In the genomic region with DNA sequence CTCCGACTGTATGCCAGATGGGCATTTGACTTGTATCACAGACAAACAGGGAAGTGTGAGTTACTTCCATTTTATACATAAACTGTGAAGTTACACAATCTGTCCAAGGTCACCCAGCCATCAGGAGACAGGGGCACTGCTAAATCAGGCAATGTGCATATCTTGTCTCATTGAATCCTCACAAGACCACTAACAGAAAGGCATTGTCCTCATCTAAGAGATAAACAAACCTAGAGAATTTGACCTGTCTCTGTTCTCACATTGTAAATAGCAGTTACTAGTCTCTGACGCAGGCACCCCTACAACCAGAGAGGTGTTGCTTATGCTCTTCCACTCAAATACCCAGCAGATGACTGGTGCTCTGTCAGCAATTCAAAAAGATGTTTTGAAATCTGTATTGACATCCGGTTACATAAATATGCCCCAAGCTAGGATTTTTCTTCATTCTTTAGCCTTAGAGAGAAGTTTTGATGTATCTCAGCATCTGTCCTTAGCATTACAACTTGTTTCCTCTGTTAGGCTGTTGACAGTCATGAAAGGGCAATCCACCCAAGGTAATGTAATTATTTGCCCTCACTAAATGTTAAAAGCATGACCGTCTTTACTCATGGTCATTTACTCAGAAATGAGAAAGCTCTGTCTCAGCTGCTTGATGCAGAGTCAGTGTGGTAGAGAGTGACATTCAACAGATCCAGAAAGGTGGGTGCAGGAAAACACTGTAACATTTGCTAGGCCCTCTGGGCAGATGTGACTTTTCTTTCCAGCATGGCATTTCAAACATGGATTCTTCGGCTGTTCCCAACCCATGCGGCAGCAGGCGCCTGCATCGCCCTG, we compare ENCODE assay signal across 2 cellular contexts.
TF ChIP-seq lines count a peak whose summit lies in the region.

No MANE protein-coding gene starts in this region.

TF ChIP-seq in A549, 52 proteins besides CTCF, POLR2A, EP300 and RAD21 (continues in another document):
- no peak for TF ChIP-seq MAZ (IDR thresholded peaks at IDR 0.05; ENCODE audit: borderline replicate concordance, low read depth, low read length)
- TF ChIP-seq CHD2 (IDR thresholded peaks at IDR 0.05; ENCODE audit: low read length, partially characterized antibody): no peak
- no peak for TF ChIP-seq KDM5A (IDR thresholded peaks at IDR 0.05)
- no peak for TF ChIP-seq RFX5 (IDR thresholded peaks at IDR 0.05)
- no peak for TF ChIP-seq RCOR1 (IDR thresholded peaks at IDR 0.05; ENCODE audit: low read depth, low read length)
- no peak for TF ChIP-seq ZNF302 (CRISPR knock-in tag; IDR thresholded peaks at IDR 0.05)
- no peak for TF ChIP-seq MYC (IDR thresholded peaks at IDR 0.05; ENCODE audit: borderline replicate concordance, low read length)
- TF ChIP-seq, protein P1, sequence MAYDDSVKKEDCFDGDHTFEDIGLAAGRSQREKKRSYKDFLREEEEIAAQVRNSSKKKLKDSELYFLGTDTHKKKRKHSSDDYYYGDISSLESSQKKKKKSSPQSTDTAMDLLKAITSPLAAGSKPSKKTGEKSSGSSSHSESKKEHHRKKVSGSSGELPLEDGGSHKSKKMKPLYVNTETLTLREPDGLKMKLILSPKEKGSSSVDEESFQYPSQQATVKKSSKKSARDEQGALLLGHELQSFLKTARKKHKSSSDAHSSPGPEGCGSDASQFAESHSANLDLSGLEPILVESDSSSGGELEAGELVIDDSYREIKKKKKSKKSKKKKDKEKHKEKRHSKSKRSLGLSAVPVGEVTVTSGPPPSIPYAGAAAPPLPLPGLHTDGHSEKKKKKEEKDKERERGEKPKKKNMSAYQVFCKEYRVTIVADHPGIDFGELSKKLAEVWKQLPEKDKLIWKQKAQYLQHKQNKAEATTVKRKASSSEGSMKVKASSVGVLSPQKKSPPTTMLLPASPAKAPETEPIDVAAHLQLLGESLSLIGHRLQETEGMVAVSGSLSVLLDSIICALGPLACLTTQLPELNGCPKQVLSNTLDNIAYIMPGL (CRISPR knock-in tag; IDR thresholded peaks at IDR 0.05; ENCODE audit: borderline replicate concordance): no peak
- TF ChIP-seq HDAC2 (IDR thresholded peaks at IDR 0.05): no peak
- TF ChIP-seq ZSCAN20 (CRISPR knock-in tag; IDR thresholded peaks at IDR 0.05): no peak
- TF ChIP-seq POLR2AphosphoS2 (conservative IDR thresholded peaks at IDR 0.05; ENCODE audit: low read length): no peak
- TF ChIP-seq GATA3 (IDR thresholded peaks at IDR 0.05; ENCODE audit: borderline replicate concordance): peak; percentile 92
- no peak for TF ChIP-seq SREBF2 (IDR thresholded peaks at IDR 0.05)
- no peak for TF ChIP-seq CHD4 (IDR thresholded peaks at IDR 0.05; ENCODE audit: borderline replicate concordance)
- no peak for TF ChIP-seq CBX8 (IDR thresholded peaks at IDR 0.05)
- peak; percentile 76 to 79; a peak in 4 of 5 replicates for TF ChIP-seq JUN (IDR thresholded peaks at IDR 0.05)
- peak; percentile 75 to 92 for TF ChIP-seq CEBPB (IDR thresholded peaks at IDR 0.05)
- TF ChIP-seq ZC3H11A (IDR thresholded peaks at IDR 0.05): no peak
- no peak for TF ChIP-seq PHF8 (IDR thresholded peaks at IDR 0.05; ENCODE audit: borderline replicate concordance, low read depth)
- 0 out of 2 replicates have a peak, but pooled peaks have one; percentile 18 for TF ChIP-seq EHF (CRISPR knock-in tag; IDR thresholded peaks at IDR 0.05)
- TF ChIP-seq FOSL2 (IDR thresholded peaks at IDR 0.05): no peak
- peak; percentile 89 for TF ChIP-seq FOSL2 (CRISPR knock-in tag; IDR thresholded peaks at IDR 0.05)
- peak; percentile 77 for TF ChIP-seq RARB (CRISPR knock-in tag; IDR thresholded peaks at IDR 0.05)
- peak; percentile 77 for TF ChIP-seq ESRRA (IDR thresholded peaks at IDR 0.05; ENCODE audit: borderline replicate concordance, low read length)
- no peak for TF ChIP-seq NFE2L2 (conservative IDR thresholded peaks at IDR 0.05; ENCODE audit: low read length)
- 0 out of 2 replicates have a peak, but pooled peaks have one; percentile 49 for TF ChIP-seq FOXS1 (CRISPR knock-in tag; IDR thresholded peaks at IDR 0.05)
- TF ChIP-seq HOXB5 (CRISPR knock-in tag; IDR thresholded peaks at IDR 0.05): peak; percentile 47; the same call in 1 of the 2 replicates
- peak; percentile 30; the same call in 1 of the 3 replicates for TF ChIP-seq SMC3 (IDR thresholded peaks at IDR 0.05)
- no peak for TF ChIP-seq EHMT2 (IDR thresholded peaks at IDR 0.05; ENCODE audit: low read depth)
- TF ChIP-seq, protein P2, sequence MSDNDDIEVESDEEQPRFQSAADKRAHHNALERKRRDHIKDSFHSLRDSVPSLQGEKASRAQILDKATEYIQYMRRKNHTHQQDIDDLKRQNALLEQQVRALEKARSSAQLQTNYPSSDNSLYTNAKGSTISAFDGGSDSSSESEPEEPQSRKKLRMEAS (IDR thresholded peaks at IDR 0.05): no peak
- TF ChIP-seq, protein P3, sequence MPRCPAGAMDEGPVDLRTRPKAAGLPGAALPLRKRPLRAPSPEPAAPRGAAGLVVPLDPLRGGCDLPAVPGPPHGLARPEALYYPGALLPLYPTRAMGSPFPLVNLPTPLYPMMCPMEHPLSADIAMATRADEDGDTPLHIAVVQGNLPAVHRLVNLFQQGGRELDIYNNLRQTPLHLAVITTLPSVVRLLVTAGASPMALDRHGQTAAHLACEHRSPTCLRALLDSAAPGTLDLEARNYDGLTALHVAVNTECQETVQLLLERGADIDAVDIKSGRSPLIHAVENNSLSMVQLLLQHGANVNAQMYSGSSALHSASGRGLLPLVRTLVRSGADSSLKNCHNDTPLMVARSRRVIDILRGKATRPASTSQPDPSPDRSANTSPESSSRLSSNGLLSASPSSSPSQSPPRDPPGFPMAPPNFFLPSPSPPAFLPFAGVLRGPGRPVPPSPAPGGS (IDR thresholded peaks at IDR 0.05): peak; percentile 62; the same call in 1 of the 3 replicates
- TF ChIP-seq HEYL (CRISPR knock-in tag; IDR thresholded peaks at IDR 0.05): no peak
- no peak for TF ChIP-seq KDM1A (IDR thresholded peaks at IDR 0.05; ENCODE audit: low read depth)
- TF ChIP-seq RNF2 (IDR thresholded peaks at IDR 0.05; ENCODE audit: borderline replicate concordance, low read depth): no peak
- TF ChIP-seq FOSB (CRISPR knock-in tag; IDR thresholded peaks at IDR 0.05): no peak; the same call in 1 of the 2 replicates
- 0 out of 2 replicates have a peak, but pooled peaks have one; percentile 38 for TF ChIP-seq HOXB13 (CRISPR knock-in tag; IDR thresholded peaks at IDR 0.05; ENCODE audit: low read depth)
- TF ChIP-seq MAFK (IDR thresholded peaks at IDR 0.05; ENCODE audit: partially characterized antibody): peak; percentile 91
- TF ChIP-seq, protein P4, sequence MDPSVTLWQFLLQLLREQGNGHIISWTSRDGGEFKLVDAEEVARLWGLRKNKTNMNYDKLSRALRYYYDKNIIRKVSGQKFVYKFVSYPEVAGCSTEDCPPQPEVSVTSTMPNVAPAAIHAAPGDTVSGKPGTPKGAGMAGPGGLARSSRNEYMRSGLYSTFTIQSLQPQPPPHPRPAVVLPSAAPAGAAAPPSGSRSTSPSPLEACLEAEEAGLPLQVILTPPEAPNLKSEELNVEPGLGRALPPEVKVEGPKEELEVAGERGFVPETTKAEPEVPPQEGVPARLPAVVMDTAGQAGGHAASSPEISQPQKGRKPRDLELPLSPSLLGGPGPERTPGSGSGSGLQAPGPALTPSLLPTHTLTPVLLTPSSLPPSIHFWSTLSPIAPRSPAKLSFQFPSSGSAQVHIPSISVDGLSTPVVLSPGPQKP (IDR thresholded peaks at IDR 0.05; ENCODE audit: low read depth, low read length): no peak
- no peak for TF ChIP-seq ZFP36 (IDR thresholded peaks at IDR 0.05; ENCODE audit: borderline replicate concordance, partially characterized antibody)

TF ChIP-seq in IMR-90, 13 proteins besides CTCF, POLR2A, EP300 and RAD21:
- TF ChIP-seq FOS (IDR thresholded peaks at IDR 0.05; ENCODE audit: low read depth, low read length) (peak; percentile 24; the same call in 1 of the 2 replicates), MXI1 (IDR thresholded peaks at IDR 0.05; ENCODE audit: borderline replicate concordance, low read depth, low read length) (no peak), SMC3 (IDR thresholded peaks at IDR 0.05; ENCODE audit: low read depth, low read length) (no peak), MAZ (IDR thresholded peaks at IDR 0.05; ENCODE audit: borderline replicate concordance, low read depth, low read length) (no peak), NFE2L2 (IDR thresholded peaks at IDR 0.05; ENCODE audit: low read depth, low read length) (no peak; the same call in 1 of the 2 replicates), RCOR1 (IDR thresholded peaks at IDR 0.05; ENCODE audit: insufficient replicate concordance, low read length) (no peak), CHD1 (IDR thresholded peaks at IDR 0.05; ENCODE audit: low read depth, low read length) (no peak), BHLHE40 (IDR thresholded peaks at IDR 0.05; ENCODE audit: low read depth, low read length) (peak; percentile 68), CEBPB (IDR thresholded peaks at IDR 0.05; ENCODE audit: low read depth, low read length) (peak; percentile 52), RFX5 (IDR thresholded peaks at IDR 0.05; ENCODE audit: low read depth, low read length) (no peak), MAFK (IDR thresholded peaks at IDR 0.05; ENCODE audit: low read depth, low read length) (peak; percentile 80)
- TF ChIP-seq, protein P5, sequence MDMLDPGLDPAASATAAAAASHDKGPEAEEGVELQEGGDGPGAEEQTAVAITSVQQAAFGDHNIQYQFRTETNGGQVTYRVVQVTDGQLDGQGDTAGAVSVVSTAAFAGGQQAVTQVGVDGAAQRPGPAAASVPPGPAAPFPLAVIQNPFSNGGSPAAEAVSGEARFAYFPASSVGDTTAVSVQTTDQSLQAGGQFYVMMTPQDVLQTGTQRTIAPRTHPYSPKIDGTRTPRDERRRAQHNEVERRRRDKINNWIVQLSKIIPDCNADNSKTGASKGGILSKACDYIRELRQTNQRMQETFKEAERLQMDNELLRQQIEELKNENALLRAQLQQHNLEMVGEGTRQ (IDR thresholded peaks at IDR 0.05; ENCODE audit: low read depth, low read length): no peak
- TF ChIP-seq, protein P4 (IDR thresholded peaks at IDR 0.05; ENCODE audit: borderline replicate concordance, low read depth, low read length): no peak
